ENCODE assay signal across 10 cellular contexts in the genomic region with DNA sequence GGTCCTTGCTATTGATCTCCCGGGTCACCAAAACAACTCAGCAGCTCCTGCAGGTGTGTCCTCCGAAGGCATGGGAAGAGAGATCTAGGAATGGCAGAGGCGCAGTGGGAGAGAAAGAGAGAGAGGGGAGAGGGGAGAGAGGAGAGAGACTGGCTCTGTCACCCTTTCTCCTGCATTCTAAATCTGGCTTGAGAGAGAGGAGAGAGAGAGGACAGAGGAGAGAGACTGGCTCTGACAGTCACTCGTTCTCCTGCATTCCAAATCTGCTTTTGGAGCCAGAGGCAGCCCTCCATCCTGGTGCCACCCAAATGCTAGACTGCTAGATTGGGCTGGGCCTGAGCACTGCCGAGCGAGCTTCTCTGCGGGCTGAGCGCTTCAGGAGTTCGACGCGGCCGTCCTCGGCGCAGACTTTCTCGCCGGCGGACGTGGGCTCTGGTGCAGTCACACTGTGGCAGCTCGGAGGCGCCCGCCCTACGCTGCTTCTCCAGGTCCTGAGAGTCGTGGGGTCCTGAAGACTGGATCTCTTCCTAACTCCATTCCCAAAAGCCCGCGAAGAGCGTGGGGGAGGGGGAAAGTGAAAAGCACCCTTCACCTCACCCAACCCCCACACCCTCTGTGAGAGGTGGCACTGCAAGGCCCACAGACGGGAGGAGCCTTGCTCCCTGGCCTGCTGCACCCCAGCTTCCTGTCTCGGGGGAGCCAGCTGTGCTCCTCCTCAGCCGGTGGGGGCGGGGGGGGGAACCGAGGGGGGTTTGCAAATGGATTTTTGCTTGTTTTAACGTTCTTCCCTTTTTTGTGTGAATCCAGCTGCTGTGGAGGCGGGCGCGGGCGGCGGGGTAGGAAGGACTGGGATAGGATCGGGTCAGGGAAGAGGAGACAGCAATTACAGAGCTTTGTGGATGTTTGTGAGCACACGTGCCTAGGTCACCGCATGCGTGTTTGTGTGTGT.
DNase-seq lines count a peak whose midpoint lies in the region; ATAC-seq, FAIRE-seq and TF ChIP-seq lines count a peak whose summit lies in the region.
"Had no signal": no experiment of that assay in that cellular context is flagged by ENCODE, and none has a peak within 500 bp of the region (broad histone marks: within the 10 kb centered on the region; RNA-seq: fewer than 3 reads in every experiment).

No MANE protein-coding gene starts in this region.

- H3K9ac ChIP-seq in kidney (ENCODE audit: low read length in 2 of 2) = no peak overlapping the region

- FAIRE-seq in kidney (lab: Jason Lieb, UNC) (no peak), GM12891 (lab: Jason Lieb, UNC) (no peak)

- H3K36me3 ChIP-seq in kidney (ENCODE audit: control insufficient read depth in 1 of 2, insufficient read depth in 2 of 2, low read length in 2 of 2) = no peaks in the 10 kb centered on the region

- H3K4me3 Mint-ChIP-seq in natural killer cell treated with Interleukin-12 subunit alpha and Interleukin-12 subunit beta and Interleukin-15 and Interleukin-18, amount 100 ng/mL, for 72 hours = no peak overlapping the region
- H3K4me3 Mint-ChIP-seq in natural killer cell = no peak overlapping the region

- no peak overlapping the region for H3K27ac Mint-ChIP-seq in natural killer cell treated with Interleukin-12 subunit alpha and Interleukin-12 subunit beta and Interleukin-15 and Interleukin-18, amount 100 ng/mL, for 72 hours
- no peak overlapping the region for H3K27ac Mint-ChIP-seq in natural killer cell

- H3K36me3 Mint-ChIP-seq in natural killer cell treated with Interleukin-12 subunit alpha and Interleukin-12 subunit beta and Interleukin-15 and Interleukin-18, amount 100 ng/mL, for 72 hours = peaks cover 11% of the 10 kb centered on the region
- H3K36me3 Mint-ChIP-seq in natural killer cell = peaks cover 5% of the 10 kb centered on the region

- peaks cover 44 to 66% of the 10 kb centered on the region in 2 donors for H3K27me3 Mint-ChIP-seq in natural killer cell treated with Interleukin-12 subunit alpha and Interleukin-12 subunit beta and Interleukin-15 and Interleukin-18, amount 100 ng/mL, for 72 hours
- H3K27me3 Mint-ChIP-seq in natural killer cell (ENCODE audit: low read depth in 2 of 2) = peaks cover 64 to 71% of the 10 kb centered on the region in 2 donors

- H3K4me3 ChIP-seq in kidney (ENCODE audit: low read length in 2 of 2) = no peak overlapping the region
- H3K4me3 ChIP-seq: lung, PC-9 had no signal

- intact Hi-C loops in natural killer cell (cut with micrococcal nuclease) (no loop called here), kidney (cut with DNase I) (no loop called here)

- H3K9me3 ChIP-seq in kidney (ENCODE audit: control insufficient read depth in 1 of 2, low read length in 2 of 2) = no peaks in the 10 kb centered on the region

- no peaks in the 10 kb centered on the region for H3K4me1 Mint-ChIP-seq in natural killer cell treated with Interleukin-12 subunit alpha and Interleukin-12 subunit beta and Interleukin-15 and Interleukin-18, amount 100 ng/mL, for 72 hours (ENCODE audit: low read depth in 2 of 2)
- H3K4me1 Mint-ChIP-seq in natural killer cell = no peaks in the 10 kb centered on the region

- no peak for DNase-seq in natural killer cell treated with Interleukin-12 subunit alpha and Interleukin-12 subunit beta and Interleukin-15 and Interleukin-18, amount 100 ng/mL, for 72 hours (ENCODE audit: low spot score)
- DNase-seq in natural killer cell (no peak), UCSD-AML1 (lab: John Stamatoyannopoulos, UW; ENCODE audit: unreplicated experiment) (peak; percentile 28), kidney (peak; percentile 67), GM12891 (ENCODE audit: insufficient read length, low spot score) (no peak), NCI-H526 treated with DMSO at 0.1 percent for 48 hours (lab: John Stamatoyannopoulos, UW) (no peak), DMS79 (lab: John Stamatoyannopoulos, UW) (no peak)
- DNase-seq: PC-9 had no signal

- ATAC-seq in natural killer cell treated with Interleukin-12 subunit alpha and Interleukin-12 subunit beta and Interleukin-15 and Interleukin-18, amount 100 ng/mL, for 72 hours = peak; percentile 55 to 56
- no peak for ATAC-seq in natural killer cell
- no peak for ATAC-seq in activated CD4-positive, CD25-positive, alpha-beta regulatory T cell treated with anti-CD3 and anti-CD28 coated beads, Interleukin-2, amount 50 U/mL, for 24 hours

- no peak overlapping the region for H3K27ac ChIP-seq in kidney (ENCODE audit: low read depth in 2 of 2, low read length in 2 of 2)
- H3K27ac ChIP-seq: PC-9 had no signal

- no peak for TF ChIP-seq POLR2A in GM12891 (IDR thresholded peaks at IDR 0.05; ENCODE audit: low read depth, low read length)

- peaks cover 0 to 9% of the 10 kb centered on the region in 2 donors for H3K4me1 ChIP-seq in kidney (ENCODE audit: control insufficient read depth in 1 of 2, insufficient read depth in 1 of 2, low read depth in 1 of 2, low read length in 2 of 2)

- TF ChIP-seq CTCF in natural killer cell (IDR thresholded peaks at IDR 0.05) (no peak), kidney (IDR thresholded peaks at IDR 0.05; ENCODE audit: borderline replicate concordance, extremely low read depth, insufficient read depth) (no peak)

- no peaks in the 10 kb centered on the region for H3K9me3 Mint-ChIP-seq in natural killer cell treated with Interleukin-12 subunit alpha and Interleukin-12 subunit beta and Interleukin-15 and Interleukin-18, amount 100 ng/mL, for 72 hours
- H3K9me3 Mint-ChIP-seq in natural killer cell = peaks cover 2 to 3% of the 10 kb centered on the region in 2 donors

TF ChIP-seq in GM12891, 5 proteins besides CTCF, POLR2A, EP300 and RAD21:
- TF ChIP-seq SPI1 (IDR thresholded peaks at IDR 0.05; ENCODE audit: low read depth, low read length) (no peak), TAF1 (IDR thresholded peaks at IDR 0.05; ENCODE audit: low read depth, low read length) (no peak), POU2F2 (IDR thresholded peaks at IDR 0.05; ENCODE audit: low read depth, low read length) (no peak), POLR2AphosphoS5 (IDR thresholded peaks at IDR 0.05; ENCODE audit: low read depth, low read length) (no peak), PAX5 (IDR thresholded peaks at IDR 0.05; ENCODE audit: insufficient read depth, low read length, severe bottlenecking) (no peak)

Comparison
In these comparisons a context has a peak if more than half of its experiments do, and no peak if none do; other contexts are left out.
1. ATAC-seq: peak in natural killer cell treated with Interleukin-12 subunit alpha and Interleukin-12 subunit beta and Interleukin-15 and Interleukin-18, amount 100 ng/mL, for 72 hours (2 of 2); none in natural killer cell (0 of 3) and activated CD4-positive, CD25-positive, alpha-beta regulatory T cell treated with anti-CD3 and anti-CD28 coated beads, Interleukin-2, amount 50 U/mL, for 24 hours (0 of 2).
2. DNase-seq: peak in UCSD-AML1 (single experiment) and kidney (single experiment); none in natural killer cell treated with Interleukin-12 subunit alpha and Interleukin-12 subunit beta and Interleukin-15 and Interleukin-18, amount 100 ng/mL, for 72 hours (single experiment), natural killer cell (single experiment), GM12891 (single experiment), NCI-H526 treated with DMSO at 0.1 percent for 48 hours (single experiment) and DMS79 (single experiment).